ENCODE assay signal across 33 cellular contexts in the genomic region with DNA sequence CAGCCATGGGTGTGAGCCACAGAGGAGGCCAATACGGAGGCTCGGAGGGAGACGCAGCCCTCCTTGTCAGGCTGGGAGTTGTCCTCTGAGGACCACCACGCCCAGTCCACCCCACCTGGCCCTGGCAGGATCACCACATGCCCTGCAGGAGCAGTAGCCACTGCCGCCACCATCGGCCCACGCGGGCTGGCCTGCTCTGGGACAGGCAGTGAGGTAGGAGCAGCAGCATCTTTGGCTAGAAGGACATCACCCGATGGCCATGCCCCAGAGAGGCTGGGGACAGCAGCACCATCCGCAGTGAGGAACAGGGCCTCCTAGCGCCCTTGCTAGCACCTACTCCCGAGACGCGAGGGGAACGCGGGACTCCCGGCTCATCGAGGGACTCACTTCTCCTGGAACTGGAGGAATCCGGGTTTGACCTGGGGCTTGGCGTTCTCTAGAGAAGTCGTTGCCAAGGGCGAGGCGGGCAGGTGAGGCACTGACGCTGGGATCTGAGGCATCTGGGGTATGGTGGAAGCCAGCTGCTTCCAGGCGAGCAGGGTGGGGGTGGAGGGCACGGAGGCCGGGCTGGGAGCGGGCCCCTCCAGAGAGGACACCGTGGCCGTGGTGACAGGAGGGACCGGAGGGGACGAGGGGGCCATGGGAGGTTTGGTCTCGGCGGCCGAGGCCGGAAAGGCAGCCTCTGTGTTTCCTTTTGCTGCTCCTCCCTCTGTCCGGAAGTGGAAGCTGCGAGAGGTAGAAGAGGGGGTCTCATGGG.
"Had no signal": no experiment of that assay in that cellular context is flagged by ENCODE, and none has a peak within 500 bp of the region (broad histone marks: within the 10 kb centered on the region; RNA-seq: fewer than 3 reads in every experiment).

No MANE protein-coding gene starts in this region.

- H3K4me1 ChIP-seq: ascending aorta, SJSA1 had no signal

- H3K9me3 ChIP-seq: ascending aorta, Peyer's patch, SJSA1 had no signal

- H3K36me3 ChIP-seq: SJSA1 had no signal

- H3K27ac ChIP-seq: ascending aorta, cardiac muscle cell, Peyer's patch, SJSA1 had no signal

- DNase-seq: activated CD4-positive, alpha-beta T cell treated with anti-CD3 and anti-CD28 coated beads, Interleukin-2, amount 10 ng/mL, durations not matched to agents 24 days and 14 days; activated CD4-positive, alpha-beta T cell treated with anti-CD3 and anti-CD28 coated beads, Interleukin-2, amount 50 U/mL, for 4 hours; activated CD8-positive, alpha-beta T cell treated with anti-CD3 and anti-CD28 coated beads for 36 hours; activated gamma-delta T cell; activated naive CD4-positive, alpha-beta T cell treated with Interleukin-2 at 50 U/mL for 16 hours; activated naive CD8-positive, alpha-beta T cell treated with anti-CD3 and anti-CD28 coated beads, Interleukin-2, amount 10 ng/mL, durations not matched to agents 7 days and 5 days; activated T-cell treated with anti-CD3 and anti-CD28 coated beads, Interleukin-2, amount 50 U/mL, for 1 hour; amygdala; NCI-H1092 treated with DMSO at 0.1 percent for 48 hours; NCI-H1417; NCI-H146; NCI-H187 treated with DMSO at 0.1 percent for 48 hours; NCI-H2081; NCI-H2171 treated with DMSO at 0.1 percent for 48 hours; NCI-H2227 treated with DMSO at 0.1 percent for 48 hours; NCI-H446; NCI-H510A treated with DMSO at 0.1 percent for 48 hours; NCI-H526 treated with DMSO at 0.1 percent for 48 hours; NCI-H774; PC-3; Peyer's patch; RPMI8226; SHP77 treated with DMSO at 0.1 percent for 48 hours; T-cell; T-helper 17 cell; T-helper 9 cell had no signal

- ATAC-seq: activated CD8-positive, alpha-beta T cell treated with anti-CD3 and anti-CD28 coated beads for 36 hours; PC-3; SK-N-SH treated with all-trans-retinoic acid at 6 μM for 48 hours; T-cell; T-helper 17 cell had no signal

- H3K4me1 Mint-ChIP-seq: activated CD4-positive, alpha-beta T cell treated with anti-CD3 and anti-CD28 coated beads, Interleukin-2, amount 10 ng/mL, durations not matched to agents 24 days and 14 days; activated naive CD4-positive, alpha-beta T cell treated with anti-CD3 and anti-CD28 coated beads, Interleukin-2, amount 50 U/mL, for 24 hours; activated naive CD8-positive, alpha-beta T cell treated with anti-CD3 and anti-CD28 coated beads, Interleukin-2, amount 10 ng/mL, durations not matched to agents 7 days and 5 days; central memory CD8-positive, alpha-beta T cell; T-cell; T-helper 17 cell had no signal

- H3K27me3 ChIP-seq: ascending aorta, Peyer's patch, SJSA1 had no signal

- H3K4me3 ChIP-seq: ascending aorta, cardiac muscle cell, Peyer's patch, SJSA1 had no signal

- H3K36me3 Mint-ChIP-seq: activated naive CD4-positive, alpha-beta T cell treated with anti-CD3 and anti-CD28 coated beads, Interleukin-2, amount 50 U/mL, for 24 hours; activated naive CD8-positive, alpha-beta T cell treated with anti-CD3 and anti-CD28 coated beads, Interleukin-2, amount 10 ng/mL, durations not matched to agents 7 days and 5 days had no signal

- H3K27me3 Mint-ChIP-seq: activated CD4-positive, alpha-beta T cell treated with anti-CD3 and anti-CD28 coated beads, Interleukin-2, amount 10 ng/mL, durations not matched to agents 24 days and 14 days; activated CD8-positive, alpha-beta T cell treated with anti-CD3 and anti-CD28 coated beads for 36 hours; activated naive CD4-positive, alpha-beta T cell treated with anti-CD3 and anti-CD28 coated beads, Interleukin-2, amount 50 U/mL, for 24 hours; activated naive CD8-positive, alpha-beta T cell treated with anti-CD3 and anti-CD28 coated beads, Interleukin-2, amount 10 ng/mL, durations not matched to agents 7 days and 5 days; central memory CD8-positive, alpha-beta T cell; T-cell; T-helper 17 cell had no signal

- H3K9me3 Mint-ChIP-seq: activated CD4-positive, alpha-beta T cell treated with anti-CD3 and anti-CD28 coated beads, Interleukin-2, amount 10 ng/mL, durations not matched to agents 24 days and 14 days; activated CD8-positive, alpha-beta T cell treated with anti-CD3 and anti-CD28 coated beads for 36 hours; activated naive CD4-positive, alpha-beta T cell treated with anti-CD3 and anti-CD28 coated beads, Interleukin-2, amount 50 U/mL, for 24 hours; activated naive CD8-positive, alpha-beta T cell treated with anti-CD3 and anti-CD28 coated beads, Interleukin-2, amount 10 ng/mL, durations not matched to agents 7 days and 5 days; activated T-helper 2 cell treated with anti-CD3 and anti-CD28 coated beads, Interferon-gamma antibody, Interleukin-2, Interleukin-4, amounts not matched to agents 10 μg/mL and 5 μg/mL and 100 μg/mL, durations not matched to agents 14 hours and 24 hours and 36 hours; central memory CD8-positive, alpha-beta T cell; T-cell had no signal

- H3K4me3 Mint-ChIP-seq: activated CD4-positive, alpha-beta T cell treated with anti-CD3 and anti-CD28 coated beads, Interleukin-2, amount 10 ng/mL, durations not matched to agents 24 days and 14 days; activated CD8-positive, alpha-beta T cell treated with anti-CD3 and anti-CD28 coated beads for 36 hours; activated naive CD4-positive, alpha-beta T cell treated with anti-CD3 and anti-CD28 coated beads, Interleukin-2, amount 50 U/mL, for 24 hours; activated naive CD8-positive, alpha-beta T cell treated with anti-CD3 and anti-CD28 coated beads, Interleukin-2, amount 10 ng/mL, durations not matched to agents 7 days and 5 days; central memory CD8-positive, alpha-beta T cell; T-cell; T-helper 17 cell had no signal
